In the genomic region with DNA sequence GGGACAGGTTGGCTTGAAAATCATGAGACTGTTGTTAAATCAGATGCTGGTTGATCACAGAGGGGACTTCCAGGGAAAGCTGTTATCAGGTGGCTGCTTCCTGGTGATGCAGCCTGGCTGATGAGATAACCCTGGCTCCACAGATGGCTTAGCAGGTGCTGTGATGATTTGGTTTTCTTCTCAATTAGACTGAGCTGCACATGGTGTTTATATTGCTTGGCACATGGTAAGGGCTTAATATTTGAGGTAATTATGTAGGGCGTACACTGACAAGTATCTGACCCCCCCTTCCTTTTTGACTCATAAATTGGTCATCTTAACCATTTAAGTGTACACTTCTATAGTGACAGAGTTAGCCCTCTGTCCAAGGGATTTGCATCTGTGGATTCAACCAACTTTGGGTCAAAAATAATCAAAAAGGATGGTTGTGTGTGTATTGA, we compare ENCODE assay signal across 7 cellular contexts. TPM values are rescaled to one million over a fixed set of nuclear protein-coding genes. Genes with fewer than 3 reads are reported as not detected.
DNase-seq lines count a peak whose midpoint lies in the region; ATAC-seq and TF ChIP-seq lines count a peak whose summit lies in the region.

No MANE protein-coding gene starts in this region.

- TF ChIP-seq CTCF in sigmoid colon (IDR thresholded peaks at IDR 0.05) = no peak

- H3K36me3 ChIP-seq in sigmoid colon = peaks cover 0 to 71% (median 46%) of the 10 kb centered on the region in 4 donors

- H3K9me3 ChIP-seq in sigmoid colon = no peaks in the 10 kb centered on the region

- WGBS in sigmoid colon, 2 donors = 40 to 63% methylated on average over 1 of the region's 1 CpG

- no peak for TF ChIP-seq EP300 in sigmoid colon (IDR thresholded peaks at IDR 0.05)

- H3K4me3 Mint-ChIP-seq in activated naive CD8-positive, alpha-beta T cell treated with anti-CD3 and anti-CD28 coated beads for 36 hours = no peak overlapping the region

- no peak for TF ChIP-seq POLR2A in sigmoid colon (IDR thresholded peaks at IDR 0.05)

- intact Hi-C loops in sigmoid colon (cut with DNase I) = no loop called here

- no peak overlapping the region for H3K4me3 ChIP-seq in sigmoid colon

- H3K4me1 ChIP-seq in sigmoid colon = peaks cover 0 to 13% (median 9%) of the 10 kb centered on the region in 4 donors

- ATAC-seq in HG02884 (IDR thresholded peaks at IDR 0.05; ENCODE audit: unreplicated experiment) (no peak), GM19452 (IDR thresholded peaks at IDR 0.05; ENCODE audit: unreplicated experiment) (no peak)

- H3K36me3 Mint-ChIP-seq in activated naive CD8-positive, alpha-beta T cell treated with anti-CD3 and anti-CD28 coated beads for 36 hours = peaks cover 66% of the 10 kb centered on the region

- DNase-seq in ELR (ENCODE audit: low read depth) = peak; percentile 71
- peak; percentile 65 for DNase-seq in NCI-H146 treated with DMSO at 0.1 percent for 48 hours (lab: John Stamatoyannopoulos, UW; ENCODE audit: unreplicated experiment)
- DNase-seq in activated naive CD8-positive, alpha-beta T cell treated with anti-CD3 and anti-CD28 coated beads for 36 hours = no peak
- DNase-seq in lung microvascular endothelial cell (ENCODE audit: low read depth in 2 of 2) = peak; percentile 77 to 88
- DNase-seq in sigmoid colon = no peak

- H3K27me3 ChIP-seq in sigmoid colon = no peaks in the 10 kb centered on the region

- H3K27ac Mint-ChIP-seq in activated naive CD8-positive, alpha-beta T cell treated with anti-CD3 and anti-CD28 coated beads for 36 hours = peak overlapping the region; percentile 51

- no peak overlapping the region for H3K27ac ChIP-seq in sigmoid colon

- H3K27me3 Mint-ChIP-seq in activated naive CD8-positive, alpha-beta T cell treated with anti-CD3 and anti-CD28 coated beads for 36 hours = peaks cover 3% of the 10 kb centered on the region

- no peaks in the 10 kb centered on the region for H3K9me3 Mint-ChIP-seq in activated naive CD8-positive, alpha-beta T cell treated with anti-CD3 and anti-CD28 coated beads for 36 hours

- peaks cover 50% of the 10 kb centered on the region for H3K4me1 Mint-ChIP-seq in activated naive CD8-positive, alpha-beta T cell treated with anti-CD3 and anti-CD28 coated beads for 36 hours

RNA-seq across cellular contexts. Expression of a gene that starts 7.0 kb away (rescaled TPM):
- total RNA-seq in activated naive CD8-positive, alpha-beta T cell treated with anti-CD3 and anti-CD28 coated beads for 36 hours = 1,000 to 10,000 TPM; 4,132 to 4,264 TPM
- total RNA-seq in lung microvascular endothelial cell = 2,222 and 2,243 TPM in 2 replicates
- 1,000 to 10,000 TPM in 3 of 4 donors, 100 to 1,000 TPM in 1; 967 to 2,377 (median 1,713) TPM for total RNA-seq in sigmoid colon
- 1,000 to 10,000 TPM; 2,814 to 4,083 (median 3,267) TPM for polyA plus RNA-seq in sigmoid colon

RNA-seq across cellular contexts. Expression of a gene that starts 26.6 kb away (rescaled TPM):
- total RNA-seq in activated naive CD8-positive, alpha-beta T cell treated with anti-CD3 and anti-CD28 coated beads for 36 hours = under 1 TPM; 0.21 to 0.58 TPM
- total RNA-seq in lung microvascular endothelial cell (1.6 and 1.7 TPM in 2 replicates), sigmoid colon (1 to 10 TPM in 1 of 4 donors, under 1 TPM in 1, not detected in 2; 0.81 to 1.1 TPM)
- under 1 TPM in 1 of 3 donors, not detected in 2; 0.41 TPM for polyA plus RNA-seq in sigmoid colon

RNA-seq across cellular contexts. Expression of a gene that starts 54.9 kb away (rescaled TPM):
- 10 to 100 TPM; 25.6 to 26.3 TPM for total RNA-seq in activated naive CD8-positive, alpha-beta T cell treated with anti-CD3 and anti-CD28 coated beads for 36 hours
- total RNA-seq in lung microvascular endothelial cell = 153 and 191 TPM in 2 replicates
- total RNA-seq in sigmoid colon = 10 to 100 TPM; 38.5 to 96.7 (median 55.2) TPM
- polyA plus RNA-seq in sigmoid colon = 10 to 100 TPM; 24.0 to 45.6 (median 32.4) TPM

Comparison
In these comparisons a context has a peak if more than half of its experiments do, and no peak if none do; other contexts are left out.
1. DNase-seq: peak in ELR (single experiment), NCI-H146 treated with DMSO at 0.1 percent for 48 hours (single experiment) and lung microvascular endothelial cell (2 of 2); none in activated naive CD8-positive, alpha-beta T cell treated with anti-CD3 and anti-CD28 coated beads for 36 hours (single experiment) and sigmoid colon (single experiment).